ENCODE assay signal across 9 cellular contexts in genomic region chr14:92323031-92323915, GRCh38. TPM values are rescaled to one million over a fixed set of nuclear protein-coding genes. Genes with fewer than 3 reads are reported as not detected.
DNase-seq lines count a peak whose midpoint lies in the region; ATAC-seq and TF ChIP-seq lines count a peak whose summit lies in the region.
"Had no signal": no experiment of that assay in that cellular context is flagged by ENCODE, and none has a peak within 500 bp of the region (broad histone marks: within the 10 kb centered on the region; RNA-seq: fewer than 3 reads in every experiment).

TSS of gene SLC24A4 (plus strand) at chr14:92323165. CDS start at chr14:92323831, 666 bp downstream.

- CTCF ChIA-PET in OCI-LY7 (lab: Charles Lee; ENCODE audit: unreplicated experiment), result no interaction called here

- no peaks in the 10 kb centered on the region for H3K79me2 ChIP-seq in ACC112 (ENCODE audit: control insufficient read depth, insufficient read depth, low read length, unreplicated experiment)
- no peaks in the 10 kb centered on the region for H3K79me2 ChIP-seq in OCI-LY7 (ENCODE audit: insufficient read depth, low read depth, low read length)

- H3K4me3 Mint-ChIP-seq in naive thymus-derived CD8-positive, alpha-beta T cell, result peak within 1 kb of the TSS; percentile 42 to 77 (median 68)

- BruUV-seq in OCI-LY7 (replicated peaks; lab: Mats Ljungman, UMichigan), result no TSS peak

- H3K36me3 Mint-ChIP-seq in naive thymus-derived CD8-positive, alpha-beta T cell, result no peaks in the 10 kb centered on the region

- no peaks in the 10 kb centered on the region for H3K9me3 Mint-ChIP-seq in naive thymus-derived CD8-positive, alpha-beta T cell

- H3K4me2 ChIP-seq in OCI-LY7 (ENCODE audit: low read length), result no peak within 1 kb of the TSS

- peak within 1 kb of the TSS in 1 of 2 donors; percentile 24 for H3K9ac ChIP-seq in colonic mucosa (ENCODE audit: low read depth in 2 of 2, low read length in 2 of 2)

- peak within 1 kb of the TSS; percentile 62 for H3K4me3 ChIP-seq in ACC112 (ENCODE audit: low read depth, low read length)
- peak within 1 kb of the TSS; percentile 26 for H3K4me3 ChIP-seq in HL-60 (replicated peaks; ENCODE audit: insufficient read depth, low read length)
- H3K4me3 ChIP-seq in colonic mucosa, result peak within 1 kb of the TSS; percentile 17
- no peak within 1 kb of the TSS for H3K4me3 ChIP-seq in OCI-LY7 (ENCODE audit: low read depth, low read length, poor library complexity, severe bottlenecking)

- H3K36me3 ChIP-seq in ACC112 (ENCODE audit: insufficient read depth, low read length) (no peaks in the 10 kb centered on the region), colonic mucosa (no peaks in the 10 kb centered on the region), OCI-LY7 (ENCODE audit: insufficient read depth, low read length) (no peaks in the 10 kb centered on the region)
- H3K36me3 ChIP-seq: right lobe of liver had no signal

- H3K9me3 ChIP-seq in colonic mucosa (no peaks in the 10 kb centered on the region), OCI-LY7 (ENCODE audit: low read length) (no peaks in the 10 kb centered on the region)
- H3K9me3 ChIP-seq: right lobe of liver had no signal

- H2AFZ ChIP-seq in ACC112 (ENCODE audit: low read length, unreplicated experiment) (no peak within 1 kb of the TSS), OCI-LY7 (ENCODE audit: low read length) (no peak within 1 kb of the TSS)

- no peak for TF ChIP-seq CTCF in HL-60 (IDR thresholded peaks at IDR 0.05; ENCODE audit: insufficient read depth, low read length)
- TF ChIP-seq CTCF in colonic mucosa (IDR thresholded peaks at IDR 0.05), result no peak
- no peak for TF ChIP-seq CTCF in OCI-LY7 (conservative IDR thresholded peaks at IDR 0.05; ENCODE audit: low read length)

- H3K4me1 ChIP-seq in ACC112 (ENCODE audit: control insufficient read depth, insufficient read depth, low read length, unreplicated experiment), result no peaks in the 10 kb centered on the region
- no peaks in the 10 kb centered on the region for H3K4me1 ChIP-seq in colonic mucosa
- H3K4me1 ChIP-seq in OCI-LY7 (ENCODE audit: insufficient read depth, low read length, poor library complexity, severe bottlenecking), result no peaks in the 10 kb centered on the region

- H3K4me1 Mint-ChIP-seq in naive thymus-derived CD8-positive, alpha-beta T cell, result peaks cover 0 to 14% (median 5%) of the 10 kb centered on the region in 4 donors

- intact Hi-C loops in colonic mucosa (cut with DNase I) (no loop called here), OCI-LY7 (cut with micrococcal nuclease; ENCODE audit: unreplicated experiment) (no loop called here)

- DNase-seq in HL-60 (ENCODE audit: low read depth in 1 of 2, low spot score in 1 of 2) (peak; percentile 5 to 12), colonic mucosa (no peak), OCI-LY7 (ENCODE audit: low spot score) (no peak), OCI-M2 (lab: John Stamatoyannopoulos, UW; ENCODE audit: unreplicated experiment) (no peak), SHP77 treated with DMSO at 0.1 percent for 48 hours (lab: John Stamatoyannopoulos, UW) (no peak)
- no peak for DNase-seq in naive thymus-derived CD8-positive, alpha-beta T cell
- DNase-seq: right lobe of liver had no signal

- H3K9me2 ChIP-seq in OCI-LY7 (ENCODE audit: insufficient read depth, low read length), result no peaks in the 10 kb centered on the region

- peaks cover 96% of the 10 kb centered on the region for H3K27me3 ChIP-seq in ACC112 (ENCODE audit: insufficient read depth, low read length)
- H3K27me3 ChIP-seq in HL-60 (ENCODE audit: insufficient read depth, poor library complexity, severe bottlenecking), result peaks cover 39% of the 10 kb centered on the region
- peaks cover 30% of the 10 kb centered on the region for H3K27me3 ChIP-seq in colonic mucosa

- H3K27ac ChIP-seq in ACC112 (ENCODE audit: low read depth, low read length) (no peak within 1 kb of the TSS), HL-60 (replicated peaks) (no peak within 1 kb of the TSS), colonic mucosa (no peak within 1 kb of the TSS), OCI-LY7 (ENCODE audit: low read depth, low read length, poor library complexity, severe bottlenecking) (no peak within 1 kb of the TSS)
- H3K27ac ChIP-seq: right lobe of liver had no signal

- peak; percentile 25 to 35 for ATAC-seq in naive thymus-derived CD8-positive, alpha-beta T cell
- ATAC-seq in GM21576 (IDR thresholded peaks at IDR 0.05; ENCODE audit: unreplicated experiment), result no peak

- H3K27me3 Mint-ChIP-seq in naive thymus-derived CD8-positive, alpha-beta T cell, result peaks cover 31 to 66% (median 49%) of the 10 kb centered on the region in 5 donors

- no peaks in the 10 kb centered on the region for H4K20me1 ChIP-seq in OCI-LY7 (ENCODE audit: insufficient read depth, low read length)

- H3K27ac Mint-ChIP-seq in naive thymus-derived CD8-positive, alpha-beta T cell, result no peak within 1 kb of the TSS

- POLR2A ChIA-PET in naive thymus-derived CD8-positive, alpha-beta T cell (lab: Charles Lee), result interaction anchor here (1.0 kb wide), 1 partner anchor 61 kb away, joined by 3 read pairs; no protein-coding TSS in a partner anchor
- POLR2A ChIA-PET in OCI-LY7 (lab: Charles Lee), result interaction anchor here (0.7 kb wide), 1 partner anchor 208 kb away, joined by 4 read pairs; no protein-coding TSS in a partner anchor

RNA-seq across cellular contexts. Expression of gene SLC24A4, which starts in this region (rescaled TPM):
- total RNA-seq in colonic mucosa (under 1 TPM; 0.11 to 0.17 TPM), OCI-LY7 (2022) (not detected in 2 replicates)
- not detected for total RNA-seq in naive thymus-derived CD8-positive, alpha-beta T cell
- under 1 TPM in 1 of 3 donors, not detected in 2; 0.05 TPM for polyA plus RNA-seq in naive thymus-derived CD8-positive, alpha-beta T cell
- not detected in 2 replicates for total RNA-seq in OCI-LY7 (2014; rRNA removed; shearing (Covaris generic))

Comparison
In these comparisons a context has a peak if more than half of its experiments do, and no peak if none do; other contexts are left out.
1. Peak in ATAC-seq in naive thymus-derived CD8-positive, alpha-beta T cell; RNA of the gene not detected or under 1 TPM.
2. DNase-seq: peak in HL-60 (2 of 2); none in colonic mucosa (single experiment), naive thymus-derived CD8-positive, alpha-beta T cell (0 of 10), OCI-LY7 (single experiment), OCI-M2 (single experiment) and SHP77 treated with DMSO at 0.1 percent for 48 hours (single experiment).